1 cellular context compared by ENCODE assay signal in genomic region chr17:82300707-82301270, GRCh38.
TF ChIP-seq lines count a peak whose summit lies in the region.

No MANE protein-coding gene starts in this region.

TF ChIP-seq in HepG2, 621 proteins besides CTCF, POLR2A, EP300 and RAD21 (continued from another document and continues in another):
- peak; percentile 25; the same call in 1 of the 2 replicates for TF ChIP-seq THAP9 (CRISPR knock-in tag; IDR thresholded peaks at IDR 0.05; ENCODE audit: borderline replicate concordance)
- TF ChIP-seq MIER3 (CRISPR knock-in tag; IDR thresholded peaks at IDR 0.05; ENCODE audit: borderline replicate concordance) = peak; percentile 56; the same call in 1 of the 2 replicates
- no peak for TF ChIP-seq ZNF766 (CRISPR knock-in tag; IDR thresholded peaks at IDR 0.05; ENCODE audit: borderline replicate concordance)
- no peak for TF ChIP-seq PBX2 (CRISPR knock-in tag; IDR thresholded peaks at IDR 0.05)
- no peak for TF ChIP-seq TMF1 (CRISPR knock-in tag; IDR thresholded peaks at IDR 0.05; ENCODE audit: low read depth)
- no peak for TF ChIP-seq ELF4 (CRISPR knock-in tag; IDR thresholded peaks at IDR 0.05; ENCODE audit: borderline replicate concordance)
- TF ChIP-seq MLX (CRISPR knock-in tag; IDR thresholded peaks at IDR 0.05) = peak; percentile 33; the same call in 1 of the 2 replicates
- TF ChIP-seq BCL3 (CRISPR knock-in tag; IDR thresholded peaks at IDR 0.05) = no peak
- no peak for TF ChIP-seq NFIC (IDR thresholded peaks at IDR 0.05; ENCODE audit: low read length)
- TF ChIP-seq AGO2 (optimal IDR thresholded peaks at IDR 0.05; ENCODE audit: low read depth, low read length) = no peak
- no peak for TF ChIP-seq HOMEZ (CRISPR knock-in tag; IDR thresholded peaks at IDR 0.05; ENCODE audit: low read depth)
- TF ChIP-seq PHF21A (CRISPR knock-in tag; IDR thresholded peaks at IDR 0.05) = no peak
- no peak for TF ChIP-seq TCF7L2 (IDR thresholded peaks at IDR 0.05; ENCODE audit: low read depth, low read length)
- no peak for TF ChIP-seq ZNF234 (CRISPR knock-in tag; conservative IDR thresholded peaks at IDR 0.05)
- peak; percentile 20 for TF ChIP-seq SKI (IDR thresholded peaks at IDR 0.05; ENCODE audit: partially characterized antibody)
- no peak for TF ChIP-seq ZXDC (CRISPR knock-in tag; IDR thresholded peaks at IDR 0.05)
- TF ChIP-seq ZNF10 (CRISPR knock-in tag; IDR thresholded peaks at IDR 0.05; ENCODE audit: borderline replicate concordance, low read depth) = 0 out of 2 replicates have a peak, but pooled peaks have one; percentile 21
- TF ChIP-seq HMG20A (CRISPR knock-in tag; IDR thresholded peaks at IDR 0.05; ENCODE audit: borderline replicate concordance) = 0 out of 2 replicates have a peak, but pooled peaks have one; percentile 26
- no peak for TF ChIP-seq AHR (CRISPR knock-in tag; IDR thresholded peaks at IDR 0.05)
- TF ChIP-seq ZNF563 (CRISPR knock-in tag; IDR thresholded peaks at IDR 0.05) = no peak
- TF ChIP-seq CREBL2 (CRISPR knock-in tag; IDR thresholded peaks at IDR 0.05; ENCODE audit: borderline replicate concordance) = no peak
- no peak for TF ChIP-seq RARG (CRISPR knock-in tag; IDR thresholded peaks at IDR 0.05; ENCODE audit: low read depth)
- TF ChIP-seq ISX (CRISPR knock-in tag; conservative IDR thresholded peaks at IDR 0.05) = no peak
- TF ChIP-seq ZKSCAN8 (CRISPR knock-in tag; IDR thresholded peaks at IDR 0.05; ENCODE audit: borderline replicate concordance) = no peak; the same call in 1 of the 2 replicates
- no peak for TF ChIP-seq KIAA2018 (CRISPR knock-in tag; IDR thresholded peaks at IDR 0.05; ENCODE audit: borderline replicate concordance)
- TF ChIP-seq HIC2 (CRISPR knock-in tag; IDR thresholded peaks at IDR 0.05; ENCODE audit: low read depth) = peak; percentile 97
- no peak for TF ChIP-seq ZNF790 (CRISPR knock-in tag; IDR thresholded peaks at IDR 0.05; ENCODE audit: borderline replicate concordance)
- TF ChIP-seq NFATC3 (CRISPR knock-in tag; IDR thresholded peaks at IDR 0.05) = no peak
- TF ChIP-seq ZFAT (CRISPR knock-in tag; conservative IDR thresholded peaks at IDR 0.05) = no peak
- no peak for TF ChIP-seq E2F1 (CRISPR knock-in tag; IDR thresholded peaks at IDR 0.05)
- TF ChIP-seq SIN3B (IDR thresholded peaks at IDR 0.05; ENCODE audit: low read length) = no peak
